Comparison of ENCODE assay signal across 8 cellular contexts in the genomic region with DNA sequence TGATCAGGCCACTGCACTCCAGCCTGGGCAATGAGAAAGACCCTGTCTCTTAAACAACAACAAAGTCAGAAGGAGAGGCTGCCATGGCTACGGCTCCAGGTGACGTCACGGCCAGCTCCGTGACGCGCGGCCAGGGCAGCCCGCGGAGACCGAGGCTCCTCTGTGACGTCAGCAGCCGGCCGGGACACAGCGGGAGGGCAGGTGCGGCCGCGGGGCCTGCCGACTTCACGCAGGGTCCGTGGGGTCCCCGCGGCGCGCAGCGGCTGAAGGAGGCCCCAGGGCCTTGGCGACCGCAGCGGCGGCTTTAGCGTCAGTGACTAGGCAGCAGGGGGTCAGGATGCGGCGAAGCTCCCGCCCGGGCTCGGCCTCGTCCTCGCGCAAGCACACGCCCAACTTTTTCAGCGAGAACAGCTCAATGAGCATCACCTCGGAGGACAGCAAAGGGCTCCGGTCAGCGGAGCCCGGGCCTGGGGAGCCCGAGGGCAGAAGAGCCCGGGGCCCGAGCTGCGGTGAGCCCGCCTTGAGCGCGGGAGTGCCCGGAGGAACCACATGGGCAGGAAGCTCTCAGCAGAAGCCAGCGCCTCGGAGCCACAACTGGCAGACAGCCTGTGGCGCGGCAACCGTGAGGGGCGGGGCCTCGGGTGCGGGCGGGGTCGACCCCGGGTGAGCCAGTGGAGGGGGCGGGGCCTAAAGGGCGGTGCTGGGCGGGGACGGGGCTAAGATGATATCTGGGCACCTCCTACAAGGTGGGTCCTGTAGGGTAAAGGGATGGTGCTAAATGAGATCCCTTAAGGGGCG. TPM values are rescaled to one million over a fixed set of nuclear protein-coding genes. Genes with fewer than 3 reads are reported as not detected.
DNase-seq lines count a peak whose midpoint lies in the region; ATAC-seq and TF ChIP-seq lines count a peak whose summit lies in the region.

A gene with protein sequence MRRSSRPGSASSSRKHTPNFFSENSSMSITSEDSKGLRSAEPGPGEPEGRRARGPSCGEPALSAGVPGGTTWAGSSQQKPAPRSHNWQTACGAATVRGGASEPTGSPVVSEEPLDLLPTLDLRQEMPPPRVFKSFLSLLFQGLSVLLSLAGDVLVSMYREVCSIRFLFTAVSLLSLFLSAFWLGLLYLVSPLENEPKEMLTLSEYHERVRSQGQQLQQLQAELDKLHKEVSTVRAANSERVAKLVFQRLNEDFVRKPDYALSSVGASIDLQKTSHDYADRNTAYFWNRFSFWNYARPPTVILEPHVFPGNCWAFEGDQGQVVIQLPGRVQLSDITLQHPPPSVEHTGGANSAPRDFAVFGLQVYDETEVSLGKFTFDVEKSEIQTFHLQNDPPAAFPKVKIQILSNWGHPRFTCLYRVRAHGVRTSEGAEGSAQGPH (plus strand): TSS at position 163 of the 798 bp plus-strand sequence. CDS start 175 bp downstream, at position 338.

- H3K27ac Mint-ChIP-seq in activated CD4-positive, alpha-beta T cell treated with anti-CD3 and anti-CD28 coated beads, Interleukin-2, amount 10 ng/mL, durations not matched to agents 24 days and 14 days: peak within 1 kb of the TSS; percentile 95

- intact Hi-C loops in activated CD4-positive, alpha-beta T cell treated with anti-CD3 and anti-CD28 coated beads, Interleukin-2, amount 10 ng/mL, durations not matched to agents 24 days and 14 days (cut with micrococcal nuclease): loop anchor here (1.0 to 10.0 kb wide), 9 partner anchors 46 to 849 kb away; a partner anchor contains a TSS
- intact Hi-C loops in left lung (cut with DNase I): no loop called here

- ATAC-seq in GM19035 (IDR thresholded peaks at IDR 0.05; ENCODE audit: unreplicated experiment) (peak; percentile 74), HG03196 (IDR thresholded peaks at IDR 0.05; ENCODE audit: unreplicated experiment) (peak; percentile 66), left lung (peak; percentile 91)

- H3K36me3 Mint-ChIP-seq in activated CD4-positive, alpha-beta T cell treated with anti-CD3 and anti-CD28 coated beads, Interleukin-2, amount 10 ng/mL, durations not matched to agents 24 days and 14 days (ENCODE audit: low read depth): peaks cover 5% of the 10 kb centered on the region

- H3K4me3 ChIP-seq in coronary artery (peak within 1 kb of the TSS; percentile 79), left lung (peak within 1 kb of the TSS; percentile 50 to 52)

- H3K27me3 Mint-ChIP-seq in activated CD4-positive, alpha-beta T cell treated with anti-CD3 and anti-CD28 coated beads, Interleukin-2, amount 10 ng/mL, durations not matched to agents 24 days and 14 days: peaks cover 4% of the 10 kb centered on the region

- H3K27me3 ChIP-seq in left lung: peaks cover 0 to 21% of the 10 kb centered on the region in 2 donors

- DNase-seq in AG08396 (ENCODE audit: low spot score) (peak; percentile 100), NCI-H524 (lab: John Stamatoyannopoulos, UW) (peak; percentile 99), coronary artery (ENCODE audit: low spot score) (peak; percentile 99), left lung (peak; percentile 74 to 100)
- peak; percentile 93 for DNase-seq in activated CD4-positive, alpha-beta T cell treated with anti-CD3 and anti-CD28 coated beads, Interleukin-2, amount 10 ng/mL, durations not matched to agents 24 days and 14 days
- peak; percentile 100 for DNase-seq in stimulated activated CD4-positive, alpha-beta T cell treated with anti-CD3 and anti-CD28 coated beads, Interleukin-2, amount 100 ng/mL, for 4 hours (ENCODE audit: low read depth)

- no peaks in the 10 kb centered on the region for H3K9me3 ChIP-seq in left lung

- no peak for TF ChIP-seq CTCF in coronary artery (IDR thresholded peaks at IDR 0.05)
- no peak for TF ChIP-seq CTCF in left lung (IDR thresholded peaks at IDR 0.05)

- peaks cover 28% of the 10 kb centered on the region for H3K4me1 Mint-ChIP-seq in activated CD4-positive, alpha-beta T cell treated with anti-CD3 and anti-CD28 coated beads, Interleukin-2, amount 10 ng/mL, durations not matched to agents 24 days and 14 days

- H3K27ac ChIP-seq in coronary artery (peak within 1 kb of the TSS; percentile 71 to 90), left lung (peak within 1 kb of the TSS; percentile 84 to 96)

- H3K4me3 Mint-ChIP-seq in activated CD4-positive, alpha-beta T cell treated with anti-CD3 and anti-CD28 coated beads, Interleukin-2, amount 10 ng/mL, durations not matched to agents 24 days and 14 days: peak within 1 kb of the TSS; percentile 92

- H3K4me1 ChIP-seq in left lung: peaks cover 21 to 50% of the 10 kb centered on the region in 2 donors

- H3K9me3 Mint-ChIP-seq in activated CD4-positive, alpha-beta T cell treated with anti-CD3 and anti-CD28 coated beads, Interleukin-2, amount 10 ng/mL, durations not matched to agents 24 days and 14 days: no peaks in the 10 kb centered on the region

- no peaks in the 10 kb centered on the region for H3K36me3 ChIP-seq in left lung

RNA-seq across cellular contexts. Expression of the gene that starts here (rescaled TPM):
- total RNA-seq in activated CD4-positive, alpha-beta T cell treated with anti-CD3 and anti-CD28 coated beads, Interleukin-2, amount 10 ng/mL, durations not matched to agents 24 days and 14 days: 3.5 and 5.2 TPM in 2 replicates
- 1 to 10 TPM; 3.1 to 3.5 TPM for total RNA-seq in left lung

Comparison
In these comparisons a context has a peak if more than half of its experiments do, and no peak if none do; other contexts are left out.
1. Peak in every context shown above with its lines: DNase-seq, ATAC-seq, H3K4me3 ChIP-seq and H3K27ac ChIP-seq.